Comparison of ENCODE assay signal across 8 cellular contexts in genomic region chr21:45438391-45439145, GRCh38. TPM values are rescaled to one million over a fixed set of nuclear protein-coding genes. Genes with fewer than 3 reads are reported as not detected.
DNase-seq lines count a peak whose midpoint lies in the region; ATAC-seq, FAIRE-seq and TF ChIP-seq lines count a peak whose summit lies in the region.

No MANE protein-coding gene starts in this region.

- no peak overlapping the region for H3K23ac ChIP-seq in H1 (ENCODE audit: insufficient read length)

- H3K4me2 ChIP-seq in PC-3 (ENCODE audit: low read length) (peak overlapping the region; percentile 81), H1 (ENCODE audit: insufficient read depth in 1 of 2, low read depth in 2 of 2, low read length in 2 of 2) (no peak overlapping the region)

- FAIRE-seq in H1 (lab: Jason Lieb, UNC): no peak
- no peak for FAIRE-seq in urothelium cell line (lab: Jason Lieb, UNC)

- peaks cover 11% of the 10 kb centered on the region for H3K23me2 ChIP-seq in H1 (ENCODE audit: low read depth, low read length)

- DNase-seq in PC-3 (no peak), H1 (ENCODE audit: low read depth in 1 of 2, low spot score in 2 of 2) (no peak), AML-193 (lab: John Stamatoyannopoulos, UW) (no peak), urothelium cell line (ENCODE audit: low spot score) (no peak)

- no peak overlapping the region for H3K14ac ChIP-seq in H1 (ENCODE audit: insufficient read length)

- no peak overlapping the region for H2BK120ac ChIP-seq in H1 (replicated peaks; ENCODE audit: low read depth, low read length)

- no TSS peak for BruUV-seq in PC-3 (replicated peaks; lab: Mats Ljungman, UMichigan)

- TF ChIP-seq CTCF in PC-3 (conservative IDR thresholded peaks at IDR 0.05; ENCODE audit: low read depth, low read length) (no peak), H1 (IDR thresholded peaks at IDR 0.05; ENCODE audit: control extremely low read depth in 1 of 3, insufficient read depth in 1 of 3, low read depth in 1 of 3, low read length in 3 of 3) (no peak)

- H3K36me3 ChIP-seq in PC-3 (ENCODE audit: low read depth, low read length) (no peaks in the 10 kb centered on the region), H1 (ENCODE audit: control insufficient read depth in 2 of 4, insufficient read depth in 4 of 4, low read length in 3 of 4) (peaks cover 0 to 7% (median 1%) of the 10 kb centered on the region in 4 experiments; a peak in 4 of 8 replicates), muscle layer of duodenum (ENCODE audit: control insufficient read depth in 1 of 2, insufficient read depth in 2 of 2, low read length in 2 of 2) (no peaks in the 10 kb centered on the region), thymus (ENCODE audit: control insufficient read depth, insufficient read depth) (no peaks in the 10 kb centered on the region)

- H3F3A ChIP-seq in PC-3 (ENCODE audit: low read length, unreplicated experiment): no peaks in the 10 kb centered on the region

- H3K9me2 ChIP-seq in PC-3 (replicated peaks; ENCODE audit: low read length): no peaks in the 10 kb centered on the region

- H3K27ac ChIP-seq in PC-3 (ENCODE audit: low read length) (peak overlapping the region; percentile 44), H1 (ENCODE audit: low read depth, low read length) (no peak overlapping the region), muscle layer of duodenum (ENCODE audit: low read length) (peak overlapping the region; percentile 51), thymus (ENCODE audit: low read depth) (no peak overlapping the region)

- no peak overlapping the region for H4K8ac ChIP-seq in H1 (ENCODE audit: extremely low read depth, insufficient read depth, low read length)

- no peak for TF ChIP-seq RAD21 in H1 (IDR thresholded peaks at IDR 0.05 in 1 of 2, conservative IDR thresholded peaks at IDR 0.05 in 1 of 2; ENCODE audit: low read depth in 2 of 2, low read length in 2 of 2)

- intact Hi-C loops in PC-3 (cut with micrococcal nuclease): loop anchor here (1.0 to 2.0 kb wide), 4 partner anchors 52 to 298 kb away; no protein-coding TSS in a partner anchor

- 89% methylated on average over 23 of the region's 26 CpGs; no CpG with 5 or more reads in 1 of the 2 experiments for WGBS in H1 (ENCODE audit: extremely low coverage in 1 of 2, insufficient coverage in 1 of 2, insufficient read length in 1 of 2, insufficient replicate concordance in 2 of 2, low coverage in 1 of 2, low lambda C conversion rate in 2 of 2, missing lambda C conversion rate in 1 of 2), 2 experiments
- 81% methylated on average over 26 of the region's 26 CpGs for WGBS in thymus

- H2BK15ac ChIP-seq in H1 (ENCODE audit: low read length): no peak overlapping the region

- H2AK5ac ChIP-seq in H1 (ENCODE audit: low read depth, low read length): no peak overlapping the region

- no peaks in the 10 kb centered on the region for H4K20me1 ChIP-seq in PC-3 (ENCODE audit: low read length)
- H4K20me1 ChIP-seq in H1 (replicated peaks in 1 of 2; ENCODE audit: control insufficient read depth in 1 of 2, insufficient read depth in 2 of 2, low read length in 2 of 2): peaks cover 9 to 41% of the 10 kb centered on the region in 2 experiments

- TF ChIP-seq POLR2A in H1 (IDR thresholded peaks at IDR 0.05; ENCODE audit: control extremely low read depth in 1 of 2, low read depth in 2 of 2, low read length in 2 of 2): no peak

- no peak overlapping the region for H3K4ac ChIP-seq in H1 (replicated peaks; ENCODE audit: insufficient read length, low read depth, low read length)

- no peak overlapping the region for H2BK20ac ChIP-seq in H1 (ENCODE audit: low read length)

- H3K79me2 ChIP-seq in PC-3 (ENCODE audit: low read length) (peaks cover 12% of the 10 kb centered on the region), H1 (ENCODE audit: control insufficient read depth in 1 of 2, insufficient read depth in 2 of 2, low read length in 2 of 2) (peaks cover 0 to 88% of the 10 kb centered on the region in 2 experiments; a peak in 3 of 4 replicates)

- no peak overlapping the region for H4K5ac ChIP-seq in H1 (ENCODE audit: insufficient read length, low read depth, low read length)

- ATAC-seq in PC-3 (peak; percentile 2; the same call in 1 of the 2 replicates), SK-N-SH treated with all-trans-retinoic acid at 6 μM for 48 hours (no peak), HG03571 (IDR thresholded peaks at IDR 0.05; ENCODE audit: unreplicated experiment) (no peak)

- H3K18ac ChIP-seq in H1 (ENCODE audit: extremely low read depth, low read length): no peak overlapping the region

- H3K56ac ChIP-seq in H1 (replicated peaks; ENCODE audit: insufficient read length, low read depth, low read length): no peak overlapping the region

- H3K4me3 ChIP-seq in PC-3 (ENCODE audit: low read length): peak overlapping the region; percentile 58; the same call in 1 of the 2 replicates
- no peak overlapping the region for H3K4me3 ChIP-seq in H1 (ENCODE audit: extremely low read depth in 1 of 4, insufficient read depth in 2 of 4, low read depth in 3 of 4, low read length in 4 of 4)
- peak overlapping the region; percentile 26 to 46 for H3K4me3 ChIP-seq in muscle layer of duodenum (ENCODE audit: low read depth in 1 of 2, low read length in 2 of 2)
- peak overlapping the region; percentile 28 for H3K4me3 ChIP-seq in thymus (ENCODE audit: low read length)

- TF ChIP-seq EP300 in H1 (IDR thresholded peaks at IDR 0.05; ENCODE audit: borderline replicate concordance in 1 of 2, low read depth in 2 of 2, low read length in 2 of 2): no peak

- peaks cover 28% of the 10 kb centered on the region for H3K79me1 ChIP-seq in H1 (ENCODE audit: low read depth, low read length)

- H2AFZ ChIP-seq in PC-3 (ENCODE audit: low read length): peak overlapping the region; percentile 75
- H2AFZ ChIP-seq in H1 (ENCODE audit: low read length): no peak overlapping the region

- H3K9ac ChIP-seq in PC-3 (ENCODE audit: low read length): peak overlapping the region; percentile 55
- no peak overlapping the region for H3K9ac ChIP-seq in H1 (replicated peaks in 1 of 4; ENCODE audit: extremely low read depth in 1 of 4, low read depth in 3 of 4, low read length in 3 of 4)

- H4K91ac ChIP-seq in H1 (replicated peaks; ENCODE audit: insufficient read length, low read length): no peak overlapping the region

- peaks cover 6% of the 10 kb centered on the region; the same call in 1 of the 2 replicates for H3K4me1 ChIP-seq in PC-3 (ENCODE audit: insufficient read depth, low read length)
- H3K4me1 ChIP-seq in H1 (replicated peaks in 1 of 4; ENCODE audit: control insufficient read depth in 3 of 4, insufficient read depth in 4 of 4, low read length in 3 of 4): peaks cover 0 to 15% (median 7%) of the 10 kb centered on the region in 4 experiments; a peak in 6 of 7 replicates
- H3K4me1 ChIP-seq in muscle layer of duodenum (ENCODE audit: control insufficient read depth in 1 of 2, insufficient read depth in 2 of 2, low read length in 2 of 2): peaks cover 0 to 6% of the 10 kb centered on the region in 2 donors
- peaks cover 4% of the 10 kb centered on the region for H3K4me1 ChIP-seq in thymus (ENCODE audit: control insufficient read depth, insufficient read depth, low read length)

- no peak overlapping the region for H2BK5ac ChIP-seq in H1 (ENCODE audit: low read depth, low read length)

- peak overlapping the region; percentile 52; the same call in 1 of the 2 replicates for H2BK12ac ChIP-seq in H1 (ENCODE audit: low read depth, low read length)

- POLR2A ChIA-PET in PC-3 (lab: Charles Lee; ENCODE audit: unreplicated experiment): no interaction called here
- POLR2A ChIA-PET in H1 (lab: Charles Lee; ENCODE audit: partially characterized antibody): interaction anchor here (1.0 kb wide), 1 partner anchor 28 kb away, joined by 3 read pairs; no protein-coding TSS in a partner anchor

- CTCF ChIA-PET in PC-3 (lab: Charles Lee) (no interaction called here), H1 (lab: Charles Lee; ENCODE audit: partially characterized antibody) (interaction anchor here (0.9 to 4.0 kb wide), 4 partner anchors 15 to 146 kb away, joined by 3 to 52 read pairs (median 4); no protein-coding TSS in a partner anchor)

- no peaks in the 10 kb centered on the region for H3K27me3 ChIP-seq in PC-3 (ENCODE audit: low read length)
- H3K27me3 ChIP-seq in H1 (replicated peaks in 1 of 4; ENCODE audit: control insufficient read depth in 3 of 4, extremely low read depth in 1 of 4, insufficient read depth in 3 of 4, low read length in 3 of 4): no peaks in the 10 kb centered on the region
- no peaks in the 10 kb centered on the region for H3K27me3 ChIP-seq in muscle layer of duodenum (ENCODE audit: low read depth, low read length)
- peaks cover 4% of the 10 kb centered on the region for H3K27me3 ChIP-seq in thymus (ENCODE audit: control insufficient read depth, insufficient read depth)

- H3K9me3 ChIP-seq in PC-3 (ENCODE audit: low read length): no peaks in the 10 kb centered on the region
- H3K9me3 ChIP-seq in H1 (ENCODE audit: insufficient read depth in 2 of 2, low read depth in 1 of 2, low read length in 1 of 2): peaks cover 0 to 8% of the 10 kb centered on the region in 2 experiments; a peak in 1 of 4 replicates
- H3K9me3 ChIP-seq in muscle layer of duodenum (ENCODE audit: control insufficient read depth in 1 of 2, low read length in 2 of 2): no peaks in the 10 kb centered on the region
- no peaks in the 10 kb centered on the region for H3K9me3 ChIP-seq in thymus (ENCODE audit: control insufficient read depth)

TF ChIP-seq in H1, 55 proteins besides CTCF, POLR2A, EP300 and RAD21 (continues in another document):
- TF ChIP-seq SIRT6 (IDR thresholded peaks at IDR 0.05; ENCODE audit: low read length) (no peak), JUND (IDR thresholded peaks at IDR 0.05; ENCODE audit: low read length) (no peak), SAP30 (IDR thresholded peaks at IDR 0.05; ENCODE audit: insufficient read depth, insufficient replicate concordance, low read length) (no peak), POLR2AphosphoS5 (IDR thresholded peaks at IDR 0.05; ENCODE audit: low read depth, low read length) (no peak)

TF ChIP-seq in SK-N-SH treated with all-trans-retinoic acid at 6 μM for 48 hours, 23 proteins besides CTCF, POLR2A, EP300 and RAD21 (continues in another document):
- no peak for TF ChIP-seq PPARA (CRISPR knock-in tag; IDR thresholded peaks at IDR 0.05; ENCODE audit: borderline replicate concordance)
- TF ChIP-seq CSDC2 (CRISPR knock-in tag; IDR thresholded peaks at IDR 0.05): no peak
- no peak for TF ChIP-seq BACH2 (CRISPR knock-in tag; IDR thresholded peaks at IDR 0.05; ENCODE audit: borderline replicate concordance)
- no peak for TF ChIP-seq TOX (CRISPR knock-in tag; IDR thresholded peaks at IDR 0.05; ENCODE audit: borderline replicate concordance)
- no peak for TF ChIP-seq TCF4 (CRISPR knock-in tag; IDR thresholded peaks at IDR 0.05; ENCODE audit: borderline replicate concordance)

RNA-seq across cellular contexts. Expression of gene COL18A1, which starts 33.6 kb away (rescaled TPM):
- 77.0 and 85.5 TPM in 2 replicates for total RNA-seq in PC-3 (2014; rRNA removed)
- 201 and 205 TPM in 2 replicates for total RNA-seq in H1 (2021; fragmentation: NEBNext Ultra II Directional; extraction: Animal tissue kit (Norgen Biotek cat#: 25700))
- polyA plus RNA-seq in H1 (2011; rRNA removed) (145 and 239 TPM in 2 replicates), thymus (58.6 TPM)
- 167 TPM for polyA plus RNA-seq in H1 (2011; cell fraction: cytosol; rRNA removed)
- polyA plus RNA-seq in H1 (2011; cell fraction: nucleus; rRNA removed): 627 TPM
- polyA plus RNA-seq in H1 (2012, experiment 1 of 2): 80.5 to 132 TPM (median 130 TPM) in 4 replicates
- polyA plus RNA-seq in H1 (2012, experiment 2 of 2): 88.9 TPM
- 269 TPM for polyA plus RNA-seq in H1 (2013, experiment 1 of 2)
- polyA plus RNA-seq in H1 (2013, experiment 2 of 2): 226 TPM
- 30.9 and 31.7 TPM in 2 replicates for polyA minus RNA-seq in H1 (2011; rRNA and poly(A)+ RNA removed)
- 90.3 TPM for polyA minus RNA-seq in H1 (2011; cell fraction: cytosol; rRNA and poly(A)+ RNA removed)
- polyA minus RNA-seq in H1 (2011; cell fraction: nucleus; rRNA and poly(A)+ RNA removed): 88.2 TPM

Comparison
In these comparisons a context has a peak if more than half of its experiments do, and no peak if none do; other contexts are left out.
1. H3K27ac ChIP-seq: peak in PC-3 (single experiment) and muscle layer of duodenum (single experiment); none in H1 (single experiment) and thymus (single experiment).
2. H3K4me3 ChIP-seq: peak in PC-3 (single experiment), muscle layer of duodenum (2 of 2) and thymus (single experiment); none in H1 (0 of 4).